ENCODE assay signal across 9 cellular contexts in genomic region chr17:4492762-4493561, GRCh38. TPM values are rescaled to one million over a fixed set of nuclear protein-coding genes. Genes with fewer than 3 reads are reported as not detected.
DNase-seq lines count a peak whose midpoint lies in the region; TF ChIP-seq lines count a peak whose summit lies in the region.
"Had no signal": no experiment of that assay in that cellular context is flagged by ENCODE, and none has a peak within 500 bp of the region (broad histone marks: within the 10 kb centered on the region; RNA-seq: fewer than 3 reads in every experiment).

No MANE protein-coding gene starts in this region.

- H3K27ac ChIP-seq in SJCRH30 = no peak overlapping the region
- peak overlapping the region in 4 of 5 donors; percentile 25 to 79 (median 64) for H3K27ac ChIP-seq in stomach

- CTCF ChIA-PET in activated naive CD4-positive, alpha-beta T cell treated with anti-CD3 and anti-CD28 coated beads for 36 hours (lab: Charles Lee) = interaction anchor here (0.6 kb wide), 1 partner anchor 317 kb away, joined by 3 read pairs; no protein-coding TSS in a partner anchor

- WGBS in stomach, 5 donors = 24 to 40% (median 25%) methylated on average over 20 of the region's 20 CpGs

- H3K9me3 Mint-ChIP-seq in activated naive CD4-positive, alpha-beta T cell treated with anti-CD3 and anti-CD28 coated beads for 36 hours = no peaks in the 10 kb centered on the region
- H3K9me3 Mint-ChIP-seq: mesothelial cell of epicardium had no signal

- TF ChIP-seq CTCF in stomach (IDR thresholded peaks at IDR 0.05) = no peak

- no peaks in the 10 kb centered on the region for H3K27me3 Mint-ChIP-seq in activated naive CD4-positive, alpha-beta T cell treated with anti-CD3 and anti-CD28 coated beads for 36 hours (ENCODE audit: low read depth)

- no peak for TF ChIP-seq EP300 in stomach (IDR thresholded peaks at IDR 0.05)

- H3K4me1 Mint-ChIP-seq in activated naive CD4-positive, alpha-beta T cell treated with anti-CD3 and anti-CD28 coated beads for 36 hours (ENCODE audit: low read depth) = peaks cover 3% of the 10 kb centered on the region

- no peak overlapping the region for H3K4me3 Mint-ChIP-seq in activated naive CD4-positive, alpha-beta T cell treated with anti-CD3 and anti-CD28 coated beads for 36 hours
- H3K4me3 Mint-ChIP-seq: mesothelial cell of epicardium had no signal

- no peak for TF ChIP-seq POLR2A in stomach (IDR thresholded peaks at IDR 0.05)

- H3K36me3 Mint-ChIP-seq in activated naive CD4-positive, alpha-beta T cell treated with anti-CD3 and anti-CD28 coated beads for 36 hours (ENCODE audit: low read depth) = no peaks in the 10 kb centered on the region
- H3K36me3 Mint-ChIP-seq: mesothelial cell of epicardium had no signal

- no peaks in the 10 kb centered on the region for H3K27me3 ChIP-seq in SJCRH30
- no peaks in the 10 kb centered on the region for H3K27me3 ChIP-seq in stomach

- DNase-seq in activated naive CD4-positive, alpha-beta T cell treated with anti-CD3 and anti-CD28 coated beads for 36 hours = peak; percentile 59
- DNase-seq in activated naive CD4-positive, alpha-beta T cell treated with Interleukin-2 at 50 U/mL for 16 hours = no peak
- peak; percentile 64 to 70 for DNase-seq in SJCRH30
- DNase-seq in glomerular visceral epithelial cell (ENCODE audit: extremely low spot score) = peak; percentile 46
- peak; percentile 70 for DNase-seq in stomach
- DNase-seq in activated CD4-positive, CD25-positive, alpha-beta regulatory T cell treated with anti-CD3 and anti-CD28 coated beads, Interleukin-2, amount 50 U/mL, for 72 hours = no peak
- no peak for DNase-seq in GM03348 (ENCODE audit: low spot score)
- DNase-seq in NCI-H1092 (lab: John Stamatoyannopoulos, UW) = no peak

- H3K4me3 ChIP-seq in SJCRH30 = no peak overlapping the region
- no peak overlapping the region for H3K4me3 ChIP-seq in stomach

- no peak overlapping the region for H3K27ac Mint-ChIP-seq in activated naive CD4-positive, alpha-beta T cell treated with anti-CD3 and anti-CD28 coated beads for 36 hours
- H3K27ac Mint-ChIP-seq: mesothelial cell of epicardium had no signal

- H3K9me3 ChIP-seq in SJCRH30 (replicated peaks) = no peaks in the 10 kb centered on the region
- no peaks in the 10 kb centered on the region for H3K9me3 ChIP-seq in stomach

- intact Hi-C loops in activated naive CD4-positive, alpha-beta T cell treated with anti-CD3 and anti-CD28 coated beads for 36 hours (cut with micrococcal nuclease) = no loop called here
- intact Hi-C loops in stomach (cut with DNase I; ENCODE audit: low total_unique reads) = no loop called here

- H3K4me1 ChIP-seq in SJCRH30 = no peaks in the 10 kb centered on the region
- peaks cover 3 to 32% (median 11%) of the 10 kb centered on the region in 4 donors for H3K4me1 ChIP-seq in stomach

- H3K36me3 ChIP-seq in SJCRH30 = no peaks in the 10 kb centered on the region
- H3K36me3 ChIP-seq in stomach = no peaks in the 10 kb centered on the region

RNA-seq across cellular contexts. Expression of gene SPNS2, which starts 5.7 kb away (rescaled TPM):
- total RNA-seq in activated naive CD4-positive, alpha-beta T cell treated with anti-CD3 and anti-CD28 coated beads for 36 hours = 1 to 10 TPM in 1 of 2 experiments, under 1 TPM in 1; 0.45 to 1.1 TPM
- 0.08 TPM in 1 of 2 replicates, not detected in the other for total RNA-seq in SJCRH30 (2014; rRNA removed; shearing (Covaris generic))
- total RNA-seq in stomach = 10 to 100 TPM in 4 of 5 donors, 1 to 10 TPM in 1; 4.1 to 67.7 (median 27.7) TPM
- 10 to 100 TPM; 13.7 to 30.0 (median 20.3) TPM for polyA plus RNA-seq in stomach

RNA-seq across cellular contexts. Expression of gene SPNS3, which starts 59.2 kb away (rescaled TPM):
- 10 to 100 TPM; 17.7 to 20.4 TPM for total RNA-seq in activated naive CD4-positive, alpha-beta T cell treated with anti-CD3 and anti-CD28 coated beads for 36 hours
- not detected in 2 replicates for total RNA-seq in SJCRH30 (2014; rRNA removed; shearing (Covaris generic))
- total RNA-seq in stomach = under 1 TPM in 1 of 5 donors, not detected in 4; 0.92 TPM
- polyA plus RNA-seq in stomach = under 1 TPM; 0.37 to 0.61 (median 0.48) TPM
- total RNA-seq: mesothelial cell of epicardium had no signal

Comparison
In these comparisons a context has a peak if more than half of its experiments do, and no peak if none do; other contexts are left out.
1. DNase-seq: peak in activated naive CD4-positive, alpha-beta T cell treated with anti-CD3 and anti-CD28 coated beads for 36 hours (single experiment), SJCRH30 (2 of 2), glomerular visceral epithelial cell (single experiment) and stomach (single experiment); none in activated naive CD4-positive, alpha-beta T cell treated with Interleukin-2 at 50 U/mL for 16 hours (single experiment), activated CD4-positive, CD25-positive, alpha-beta regulatory T cell treated with anti-CD3 and anti-CD28 coated beads, Interleukin-2, amount 50 U/mL, for 72 hours (single experiment), GM03348 (single experiment) and NCI-H1092 (single experiment).
2. RNA of gene SPNS3, which starts 59.2 kb away (total RNA-seq): 17.7 to 20.4 TPM in activated naive CD4-positive, alpha-beta T cell treated with anti-CD3 and anti-CD28 coated beads for 36 hours; not detected in SJCRH30 and 0.92 TPM in stomach; every median in the first group is over 4 times any median in the second.